ENCODE assay signal across 24 cellular contexts in genomic region chr3:9966841-9967240, GRCh38.
"Had no signal": no experiment of that assay in that cellular context is flagged by ENCODE, and none has a peak within 500 bp of the region (broad histone marks: within the 10 kb centered on the region; RNA-seq: fewer than 3 reads in every experiment).

No MANE protein-coding gene starts in this region.

- H3K4me1 ChIP-seq: lower lobe of right lung, prostate gland, spleen, tibial nerve had no signal

- ATAC-seq: esophagus mucosa; gastrocnemius medialis; left ventricle myocardium superior; lower lobe of right lung; naive thymus-derived CD8-positive, alpha-beta T cell; right cardiac atrium; stimulated activated naive B cell treated with anti-CD40 and anti-IgM and Interleukin-4, amounts not matched to agents 10 μg/mL and 1 μg/mL and 100 μg/mL, for 72 hours had no signal

- FAIRE-seq: colon, keratinocyte, urothelium cell line had no signal

- H3K9me3 ChIP-seq: gastrocnemius medialis, lower lobe of right lung, prostate gland, spleen, thoracic aorta, tibial nerve, upper lobe of left lung had no signal

- H3K4me3 ChIP-seq: dorsolateral prefrontal cortex, gastrocnemius medialis, lower lobe of right lung, prostate gland, skin epidermis, spleen, thoracic aorta, tibial nerve, upper lobe of left lung had no signal

- DNase-seq: dorsolateral prefrontal cortex; effector CD4-positive, alpha-beta T cell; endodermal cell; foreskin fibroblast; gastrocnemius medialis; left ventricle myocardium superior; lower lobe of right lung; naive thymus-derived CD8-positive, alpha-beta T cell; nephron progenitor cell; nucleus accumbens; right cardiac atrium; spleen; stimulated activated CD4-positive, alpha-beta T cell treated with anti-CD3 and anti-CD28 coated beads, Interleukin-4, amount 100 ng/mL, for 4 hours; stimulated activated naive B cell treated with anti-CD40 and anti-IgM and Interleukin-4, amounts not matched to agents 10 μg/mL and 1 μg/mL and 100 μg/mL, for 72 hours; upper lobe of left lung had no signal

- H3K27ac ChIP-seq: dorsolateral prefrontal cortex, epithelial cell of prostate, gastrocnemius medialis, lower lobe of right lung, prostate gland, skin epidermis, spleen, thoracic aorta, tibial nerve, upper lobe of left lung had no signal

- H3K27me3 ChIP-seq: dorsolateral prefrontal cortex, gastrocnemius medialis, spleen, tibial nerve, upper lobe of left lung had no signal

- H3K36me3 ChIP-seq: prostate gland had no signal
